8 cellular contexts compared by ENCODE assay signal in genomic region chr1:246506785-246507639, GRCh38. TPM values are rescaled to one million over a fixed set of nuclear protein-coding genes. Genes with fewer than 3 reads are reported as not detected.
DNase-seq lines count a peak whose midpoint lies in the region; ATAC-seq lines count a peak whose summit lies in the region.

Gene SMYD3 (minus strand): TSS chr1:246507279.

- H3K36me3 ChIP-seq in CD4-positive, CD25-positive, alpha-beta regulatory T cell (ENCODE audit: control insufficient read depth, insufficient read depth, low read length): no peaks in the 10 kb centered on the region
- no peaks in the 10 kb centered on the region for H3K36me3 ChIP-seq in mesenchymal stem cell (ENCODE audit: control insufficient read depth in 1 of 2, insufficient read depth in 2 of 2, low read depth in 1 of 2, low read length in 2 of 2)

- POLR2A ChIA-PET in activated CD4-positive, alpha-beta memory T cell treated with anti-CD3 and anti-CD28 coated beads, Interleukin-2, amount 10 ng/mL, durations not matched to agents 7 days and 5 days (lab: Charles Lee): interaction anchor here (1.0 kb wide), 2 partner anchors 59 to 60 kb away, joined by 3 read pairs; partner anchors contain the start of gene CNST

- peak within 1 kb of the TSS; percentile 92 for H3K4me2 ChIP-seq in mesenchymal stem cell (ENCODE audit: low read length, poor library complexity, severe bottlenecking)

- peaks cover 15 to 34% (median 19%) of the 10 kb centered on the region in 4 donors for H3K4me1 Mint-ChIP-seq in CD4-positive, CD25-positive, alpha-beta regulatory T cell
- peaks cover 27% of the 10 kb centered on the region for H3K4me1 Mint-ChIP-seq in activated CD4-positive, alpha-beta memory T cell treated with anti-CD3 and anti-CD28 coated beads, Interleukin-2, amount 10 ng/mL, durations not matched to agents 7 days and 5 days

- peak within 1 kb of the TSS in 1 of 2 experiments; percentile 100 for H3K14ac ChIP-seq in mesenchymal stem cell (ENCODE audit: low read length in 2 of 2)

- no peak within 1 kb of the TSS for H2BK15ac ChIP-seq in mesenchymal stem cell (ENCODE audit: low read depth, poor library complexity, severe bottlenecking)

- H2BK120ac ChIP-seq in mesenchymal stem cell (ENCODE audit: low read depth, low read length): peak within 1 kb of the TSS; percentile 54

- H3K27me3 Mint-ChIP-seq in CD4-positive, CD25-positive, alpha-beta regulatory T cell: no peaks in the 10 kb centered on the region
- H3K27me3 Mint-ChIP-seq in activated CD4-positive, alpha-beta memory T cell treated with anti-CD3 and anti-CD28 coated beads, Interleukin-2, amount 10 ng/mL, durations not matched to agents 7 days and 5 days: no peaks in the 10 kb centered on the region

- H2AK5ac ChIP-seq in mesenchymal stem cell (ENCODE audit: low read length, severe bottlenecking): no peak within 1 kb of the TSS

- no peaks in the 10 kb centered on the region for H3K36me3 Mint-ChIP-seq in CD4-positive, CD25-positive, alpha-beta regulatory T cell
- H3K36me3 Mint-ChIP-seq in activated CD4-positive, alpha-beta memory T cell treated with anti-CD3 and anti-CD28 coated beads, Interleukin-2, amount 10 ng/mL, durations not matched to agents 7 days and 5 days (ENCODE audit: low read depth): peaks cover 8% of the 10 kb centered on the region

- H3K9me3 Mint-ChIP-seq in CD4-positive, CD25-positive, alpha-beta regulatory T cell: peaks cover 0 to 1% (median 0%) of the 10 kb centered on the region in 7 donors
- no peaks in the 10 kb centered on the region for H3K9me3 Mint-ChIP-seq in activated CD4-positive, alpha-beta memory T cell treated with anti-CD3 and anti-CD28 coated beads, Interleukin-2, amount 10 ng/mL, durations not matched to agents 7 days and 5 days

- H3K79me1 ChIP-seq in mesenchymal stem cell (replicated peaks; ENCODE audit: low read length, poor library complexity, severe bottlenecking): peaks cover 19% of the 10 kb centered on the region

- ATAC-seq in CD4-positive, CD25-positive, alpha-beta regulatory T cell (ENCODE audit: low read depth in 2 of 2): peak; percentile 81 to 86
- ATAC-seq in GM19372 (IDR thresholded peaks at IDR 0.05; ENCODE audit: low read depth, unreplicated experiment) (peak; percentile 87), HG03521 (IDR thresholded peaks at IDR 0.05; ENCODE audit: unreplicated experiment) (peak; percentile 87)

- H3K27ac Mint-ChIP-seq in CD4-positive, CD25-positive, alpha-beta regulatory T cell: peak within 1 kb of the TSS; percentile 91 to 96 (median 93)
- H3K27ac Mint-ChIP-seq in activated CD4-positive, alpha-beta memory T cell treated with anti-CD3 and anti-CD28 coated beads, Interleukin-2, amount 10 ng/mL, durations not matched to agents 7 days and 5 days: peak within 1 kb of the TSS; percentile 77

- H4K8ac ChIP-seq in mesenchymal stem cell (ENCODE audit: low read length): peak within 1 kb of the TSS; percentile 66

- H2AFZ ChIP-seq in mesenchymal stem cell (ENCODE audit: low read depth, low read length): peak within 1 kb of the TSS; percentile 95

- no peaks in the 10 kb centered on the region for H3K9me3 ChIP-seq in CD4-positive, CD25-positive, alpha-beta regulatory T cell (ENCODE audit: control insufficient read depth in 2 of 2, low read length in 2 of 2)
- H3K9me3 ChIP-seq in mesenchymal stem cell (ENCODE audit: control insufficient read depth, low read length): no peaks in the 10 kb centered on the region

- peak within 1 kb of the TSS; percentile 10 to 99 for H3K18ac ChIP-seq in mesenchymal stem cell (ENCODE audit: low read depth in 1 of 2, low read length in 2 of 2)

- H3K23ac ChIP-seq in mesenchymal stem cell (ENCODE audit: low read length in 2 of 2): peak within 1 kb of the TSS in 1 of 2 experiments; percentile 99

- peak; percentile 73 to 87 (median 78) for DNase-seq in CD4-positive, CD25-positive, alpha-beta regulatory T cell
- DNase-seq in NCI-H748 (lab: John Stamatoyannopoulos, UW; ENCODE audit: unreplicated experiment) (peak; percentile 82), mesenchymal stem cell (peak; percentile 77)
- peak; percentile 76 for DNase-seq in activated CD4-positive, alpha-beta memory T cell treated with anti-CD3 and anti-CD28 coated beads, Interleukin-2, amount 10 ng/mL, durations not matched to agents 7 days and 5 days
- DNase-seq in effector CD8-positive, alpha-beta T cell (lab: John Stamatoyannopoulos, UW): peak; percentile 81
- DNase-seq in stimulated activated CD8-positive, alpha-beta memory T cell treated with anti-CD3 and anti-CD28 coated beads, Interleukin-12 subunit alpha, Interleukin-12 subunit beta, amount 100 ng/mL, for 4 hours (ENCODE audit: low read depth): peak; percentile 61

- peak within 1 kb of the TSS; percentile 80 for H3K9ac ChIP-seq in mesenchymal stem cell (ENCODE audit: low read length)

- peak within 1 kb of the TSS in 1 of 2 experiments; percentile 57 for H2BK12ac ChIP-seq in mesenchymal stem cell (ENCODE audit: low read length in 2 of 2)

- peak within 1 kb of the TSS; percentile 93 for H3K4me3 ChIP-seq in CD4-positive, CD25-positive, alpha-beta regulatory T cell (ENCODE audit: low read depth, low read length)
- H3K4me3 ChIP-seq in mesenchymal stem cell (ENCODE audit: insufficient read depth in 1 of 2, low read depth in 1 of 2, low read length in 2 of 2): peak within 1 kb of the TSS; percentile 91 to 96

- 3% methylated on average over 47 of the region's 82 CpGs for WGBS in mesenchymal stem cell

- CTCF ChIA-PET in activated CD4-positive, alpha-beta memory T cell treated with anti-CD3 and anti-CD28 coated beads, Interleukin-2, amount 10 ng/mL, durations not matched to agents 7 days and 5 days (lab: Charles Lee): interaction anchor here (0.8 to 3.0 kb wide), 6 partner anchors 9 to 189 kb away, joined by 3 to 21 read pairs (median 3); no protein-coding TSS in a partner anchor

- peak within 1 kb of the TSS; percentile 93 to 97 (median 96) for H3K4me3 Mint-ChIP-seq in CD4-positive, CD25-positive, alpha-beta regulatory T cell
- H3K4me3 Mint-ChIP-seq in activated CD4-positive, alpha-beta memory T cell treated with anti-CD3 and anti-CD28 coated beads, Interleukin-2, amount 10 ng/mL, durations not matched to agents 7 days and 5 days: peak within 1 kb of the TSS; percentile 93

- H3K27me3 ChIP-seq in CD4-positive, CD25-positive, alpha-beta regulatory T cell (ENCODE audit: control insufficient read depth, insufficient read depth, low read length): no peaks in the 10 kb centered on the region
- no peaks in the 10 kb centered on the region for H3K27me3 ChIP-seq in mesenchymal stem cell (ENCODE audit: control insufficient read depth in 1 of 2, insufficient read depth in 1 of 2, low read length in 2 of 2)

- H4K91ac ChIP-seq in mesenchymal stem cell (ENCODE audit: low read length): no peak within 1 kb of the TSS

- peak within 1 kb of the TSS; percentile 10 to 95 for H3K4ac ChIP-seq in mesenchymal stem cell (ENCODE audit: low read depth in 1 of 2, low read length in 2 of 2)

- H3K27ac ChIP-seq in CD4-positive, CD25-positive, alpha-beta regulatory T cell (ENCODE audit: insufficient read depth, low read length, poor library complexity, severe bottlenecking): peak within 1 kb of the TSS; percentile 57
- H3K27ac ChIP-seq in mesenchymal stem cell (ENCODE audit: low read length, poor library complexity, severe bottlenecking): no peak within 1 kb of the TSS

- no peak within 1 kb of the TSS for H2BK5ac ChIP-seq in mesenchymal stem cell (ENCODE audit: low read depth, low read length, poor library complexity, severe bottlenecking)

- peaks cover 8% of the 10 kb centered on the region for H3K4me1 ChIP-seq in CD4-positive, CD25-positive, alpha-beta regulatory T cell (ENCODE audit: control insufficient read depth, insufficient read depth, low read length, poor library complexity, severe bottlenecking)
- H3K4me1 ChIP-seq in mesenchymal stem cell (ENCODE audit: control insufficient read depth, insufficient read depth, low read depth, low read length): peaks cover 9% of the 10 kb centered on the region

RNA-seq across cellular contexts. Expression of gene SMYD3, which starts in this region (rescaled TPM):
- 36.6 TPM for total RNA-seq in CD4-positive, CD25-positive, alpha-beta regulatory T cell
- 10 to 100 TPM; 17.7 to 32.7 (median 25.1) TPM for polyA plus RNA-seq in CD4-positive, CD25-positive, alpha-beta regulatory T cell
- 10 to 100 TPM; 15.5 to 18.7 TPM for total RNA-seq in activated CD4-positive, alpha-beta memory T cell treated with anti-CD3 and anti-CD28 coated beads, Interleukin-2, amount 10 ng/mL, durations not matched to agents 7 days and 5 days
- 27.5 TPM for polyA plus RNA-seq in mesenchymal stem cell (2013, experiment 1 of 2)
- polyA plus RNA-seq in mesenchymal stem cell (2013, experiment 2 of 2): 32.5 TPM
